Comparison of ENCODE assay signal across 1 cellular context in the genomic region with DNA sequence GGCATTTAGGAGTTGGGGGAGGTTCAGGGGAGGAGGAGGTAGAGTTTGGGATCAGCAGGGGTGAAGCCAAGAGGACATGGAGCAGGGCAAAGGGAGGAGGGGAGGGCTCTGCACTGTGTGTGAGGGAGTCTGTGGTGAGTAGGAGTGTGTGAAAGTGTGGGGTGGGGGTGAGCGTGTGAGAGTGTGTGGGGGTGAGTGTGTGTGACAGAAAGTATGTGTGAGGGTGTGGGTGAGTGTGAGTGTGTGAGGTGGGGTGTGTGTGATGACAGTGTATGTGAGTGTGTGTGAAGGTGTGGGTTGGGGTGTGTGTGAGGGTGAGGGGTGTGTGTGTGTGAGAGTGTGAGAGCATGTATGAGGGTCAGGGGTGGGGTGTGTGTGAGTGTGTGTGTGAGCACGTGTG.
TF ChIP-seq lines count a peak whose summit lies in the region.

No MANE protein-coding gene starts in this region.

TF ChIP-seq in HEK293, 187 proteins besides CTCF, POLR2A, EP300 and RAD21 (continued from another document):
- TF ChIP-seq, protein P1, sequence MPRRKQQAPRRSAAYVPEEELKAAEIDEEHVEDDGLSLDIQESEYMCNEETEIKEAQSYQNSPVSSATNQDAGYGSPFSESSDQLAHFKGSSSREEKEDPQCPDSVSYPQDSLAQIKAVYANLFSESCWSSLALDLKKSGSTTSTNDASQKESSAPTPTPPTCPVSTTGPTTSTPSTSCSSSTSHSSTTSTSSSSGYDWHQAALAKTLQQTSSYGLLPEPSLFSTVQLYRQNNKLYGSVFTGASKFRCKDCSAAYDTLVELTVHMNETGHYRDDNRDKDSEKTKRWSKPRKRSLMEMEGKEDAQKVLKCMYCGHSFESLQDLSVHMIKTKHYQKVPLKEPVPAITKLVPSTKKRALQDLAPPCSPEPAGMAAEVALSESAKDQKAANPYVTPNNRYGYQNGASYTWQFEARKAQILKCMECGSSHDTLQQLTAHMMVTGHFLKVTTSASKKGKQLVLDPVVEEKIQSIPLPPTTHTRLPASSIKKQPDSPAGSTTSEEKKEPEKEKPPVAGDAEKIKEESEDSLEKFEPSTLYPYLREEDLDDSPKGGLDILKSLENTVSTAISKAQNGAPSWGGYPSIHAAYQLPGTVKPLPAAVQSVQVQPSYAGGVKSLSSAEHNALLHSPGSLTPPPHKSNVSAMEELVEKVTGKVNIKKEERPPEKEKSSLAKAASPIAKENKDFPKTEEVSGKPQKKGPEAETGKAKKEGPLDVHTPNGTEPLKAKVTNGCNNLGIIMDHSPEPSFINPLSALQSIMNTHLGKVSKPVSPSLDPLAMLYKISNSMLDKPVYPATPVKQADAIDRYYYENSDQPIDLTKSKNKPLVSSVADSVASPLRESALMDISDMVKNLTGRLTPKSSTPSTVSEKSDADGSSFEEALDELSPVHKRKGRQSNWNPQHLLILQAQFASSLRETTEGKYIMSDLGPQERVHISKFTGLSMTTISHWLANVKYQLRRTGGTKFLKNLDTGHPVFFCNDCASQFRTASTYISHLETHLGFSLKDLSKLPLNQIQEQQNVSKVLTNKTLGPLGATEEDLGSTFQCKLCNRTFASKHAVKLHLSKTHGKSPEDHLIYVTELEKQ (tag by site-specific recombination; IDR thresholded peaks at IDR 0.05; ENCODE audit: borderline replicate concordance): no peak
- no peak for TF ChIP-seq ZNF311 (tag by site-specific recombination; IDR thresholded peaks at IDR 0.05; ENCODE audit: borderline replicate concordance)
- TF ChIP-seq, protein P2, sequence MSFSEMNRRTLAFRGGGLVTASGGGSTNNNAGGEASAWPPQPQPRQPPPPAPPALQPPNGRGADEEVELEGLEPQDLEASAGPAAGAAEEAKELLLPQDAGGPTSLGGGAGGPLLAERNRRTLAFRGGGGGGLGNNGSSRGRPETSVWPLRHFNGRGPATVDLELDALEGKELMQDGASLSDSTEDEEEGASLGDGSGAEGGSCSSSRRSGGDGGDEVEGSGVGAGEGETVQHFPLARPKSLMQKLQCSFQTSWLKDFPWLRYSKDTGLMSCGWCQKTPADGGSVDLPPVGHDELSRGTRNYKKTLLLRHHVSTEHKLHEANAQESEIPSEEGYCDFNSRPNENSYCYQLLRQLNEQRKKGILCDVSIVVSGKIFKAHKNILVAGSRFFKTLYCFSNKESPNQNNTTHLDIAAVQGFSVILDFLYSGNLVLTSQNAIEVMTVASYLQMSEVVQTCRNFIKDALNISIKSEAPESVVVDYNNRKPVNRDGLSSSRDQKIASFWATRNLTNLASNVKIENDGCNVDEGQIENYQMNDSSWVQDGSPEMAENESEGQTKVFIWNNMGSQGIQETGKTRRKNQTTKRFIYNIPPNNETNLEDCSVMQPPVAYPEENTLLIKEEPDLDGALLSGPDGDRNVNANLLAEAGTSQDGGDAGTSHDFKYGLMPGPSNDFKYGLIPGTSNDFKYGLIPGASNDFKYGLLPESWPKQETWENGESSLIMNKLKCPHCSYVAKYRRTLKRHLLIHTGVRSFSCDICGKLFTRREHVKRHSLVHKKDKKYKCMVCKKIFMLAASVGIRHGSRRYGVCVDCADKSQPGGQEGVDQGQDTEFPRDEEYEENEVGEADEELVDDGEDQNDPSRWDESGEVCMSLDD (tag by site-specific recombination; IDR thresholded peaks at IDR 0.05): no peak
- no peak for TF ChIP-seq ZNF433 (tag by site-specific recombination; IDR thresholded peaks at IDR 0.05; ENCODE audit: low read depth)
- TF ChIP-seq ZBTB48 (tag by site-specific recombination; IDR thresholded peaks at IDR 0.05): no peak
- TF ChIP-seq ZNF146 (tag by site-specific recombination; IDR thresholded peaks at IDR 0.05): peak; percentile 26; the same call in 1 of the 2 replicates
- TF ChIP-seq SCRT1 (tag by site-specific recombination; IDR thresholded peaks at IDR 0.05; ENCODE audit: borderline replicate concordance): no peak
- no peak for TF ChIP-seq BCL11B (tag by site-specific recombination; IDR thresholded peaks at IDR 0.05; ENCODE audit: low read depth)
- TF ChIP-seq, protein P3, sequence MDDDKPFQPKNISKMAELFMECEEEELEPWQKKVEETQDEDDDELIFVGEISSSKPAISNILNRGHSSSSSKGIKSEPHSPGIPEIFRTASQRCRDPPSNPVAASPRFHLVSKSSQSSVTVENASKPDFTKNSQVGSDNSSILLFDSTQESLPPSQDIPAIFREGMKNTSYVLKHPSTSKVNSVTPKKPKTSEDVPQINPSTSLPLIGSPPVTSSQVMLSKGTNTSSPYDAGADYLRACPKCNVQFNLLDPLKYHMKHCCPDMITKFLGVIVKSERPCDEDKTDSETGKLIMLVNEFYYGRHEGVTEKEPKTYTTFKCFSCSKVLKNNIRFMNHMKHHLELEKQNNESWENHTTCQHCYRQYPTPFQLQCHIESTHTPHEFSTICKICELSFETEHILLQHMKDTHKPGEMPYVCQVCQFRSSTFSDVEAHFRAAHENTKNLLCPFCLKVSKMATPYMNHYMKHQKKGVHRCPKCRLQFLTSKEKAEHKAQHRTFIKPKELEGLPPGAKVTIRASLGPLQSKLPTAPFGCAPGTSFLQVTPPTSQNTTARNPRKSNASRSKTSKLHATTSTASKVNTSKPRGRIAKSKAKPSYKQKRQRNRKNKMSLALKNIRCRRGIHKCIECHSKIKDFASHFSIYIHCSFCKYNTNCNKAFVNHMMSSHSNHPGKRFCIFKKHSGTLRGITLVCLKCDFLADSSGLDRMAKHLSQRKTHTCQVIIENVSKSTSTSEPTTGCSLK (tag by site-specific recombination; IDR thresholded peaks at IDR 0.05): no peak
- TF ChIP-seq ZNF324 (tag by site-specific recombination; IDR thresholded peaks at IDR 0.05): no peak
- no peak for TF ChIP-seq ZNF529 (tag by site-specific recombination; IDR thresholded peaks at IDR 0.05; ENCODE audit: insufficient replicate concordance)
- TF ChIP-seq ZNF248 (tag by site-specific recombination; IDR thresholded peaks at IDR 0.05): 0 out of 2 replicates have a peak, but pooled peaks have one; percentile 39
- TF ChIP-seq ZNF404 (tag by site-specific recombination; IDR thresholded peaks at IDR 0.05): no peak
- TF ChIP-seq ZNF747 (tag by site-specific recombination; IDR thresholded peaks at IDR 0.05): no peak
- no peak for TF ChIP-seq ZNF16 (tag by site-specific recombination; IDR thresholded peaks at IDR 0.05; ENCODE audit: low read depth)
- TF ChIP-seq ZFP41 (tag by site-specific recombination; IDR thresholded peaks at IDR 0.05; ENCODE audit: borderline replicate concordance): no peak
- TF ChIP-seq MZF1 (tag by site-specific recombination; IDR thresholded peaks at IDR 0.05; ENCODE audit: borderline replicate concordance): no peak
- 0 out of 2 replicates have a peak, but pooled peaks have one; percentile 45 for TF ChIP-seq ZNF239 (tag by site-specific recombination; IDR thresholded peaks at IDR 0.05)
- no peak for TF ChIP-seq PRDM1 (tag by site-specific recombination; IDR thresholded peaks at IDR 0.05)
- TF ChIP-seq, protein P4, sequence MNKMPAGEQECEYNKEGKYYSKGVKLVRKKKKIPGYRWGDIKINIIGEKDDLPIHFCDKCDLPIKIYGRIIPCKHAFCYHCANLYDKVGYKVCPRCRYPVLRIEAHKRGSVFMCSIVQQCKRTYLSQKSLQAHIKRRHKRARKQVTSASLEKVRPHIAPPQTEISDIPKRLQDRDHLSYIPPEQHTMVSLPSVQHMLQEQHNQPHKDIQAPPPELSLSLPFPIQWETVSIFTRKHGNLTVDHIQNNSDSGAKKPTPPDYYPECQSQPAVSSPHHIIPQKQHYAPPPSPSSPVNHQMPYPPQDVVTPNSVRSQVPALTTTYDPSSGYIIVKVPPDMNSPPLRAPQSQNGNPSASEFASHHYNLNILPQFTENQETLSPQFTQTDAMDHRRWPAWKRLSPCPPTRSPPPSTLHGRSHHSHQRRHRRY (tag by site-specific recombination; IDR thresholded peaks at IDR 0.05): no peak
